ENCODE assay signal across 8 cellular contexts in the genomic region with DNA sequence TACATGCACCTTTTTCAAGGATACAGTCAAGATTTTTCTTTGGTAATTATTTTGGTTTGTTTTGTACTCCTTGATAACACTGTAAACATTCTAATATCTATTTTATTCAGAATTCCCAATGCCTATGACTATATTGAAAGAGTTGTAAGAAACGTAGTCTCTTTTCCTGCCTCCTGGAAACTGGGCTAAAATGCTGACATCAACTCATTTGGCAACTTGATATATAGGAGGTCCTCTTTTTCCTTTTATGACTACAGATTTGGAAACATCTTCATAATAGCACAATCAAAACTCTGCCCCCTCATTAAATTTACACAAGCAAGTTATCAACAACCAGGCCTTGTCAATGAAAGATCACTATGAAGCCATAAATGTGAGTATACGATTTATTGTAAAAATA.
"Had no signal": no experiment of that assay in that cellular context is flagged by ENCODE, and none has a peak within 500 bp of the region (broad histone marks: within the 10 kb centered on the region; RNA-seq: fewer than 3 reads in every experiment).

No MANE protein-coding gene starts in this region.

- FAIRE-seq: H1, H54, HTR-8/SVneo, K562 had no signal

- H3K4me3 ChIP-seq: GM23338, K562 had no signal

- ATAC-seq: GM23338, K562 had no signal

- H3K4me2 ChIP-seq: GM23338 had no signal

- DNase-seq: H9, HCEC 1CT, KG1 had no signal
